8 cellular contexts compared by ENCODE assay signal in the genomic region with DNA sequence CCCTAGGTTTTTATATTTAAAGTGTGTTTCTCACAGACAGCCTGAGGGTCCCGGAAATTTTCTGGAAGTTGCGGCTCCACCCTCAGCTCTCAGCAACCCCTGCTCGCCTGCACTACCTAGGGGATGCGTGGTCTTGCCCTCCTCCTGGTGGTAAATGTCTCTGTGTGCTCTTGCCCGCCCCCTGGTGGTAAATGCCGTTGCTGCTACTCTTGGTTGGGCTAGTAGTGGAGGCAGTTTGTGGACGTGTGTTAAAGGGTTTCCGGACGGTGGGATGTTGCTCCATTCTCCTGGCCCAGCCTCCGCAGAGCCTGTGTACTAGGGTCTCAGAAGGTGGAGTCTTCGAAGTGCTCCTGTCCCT. TPM values are rescaled to one million over a fixed set of nuclear protein-coding genes. Genes with fewer than 3 reads are reported as not detected.
A peak's percentile ranks its signal among the peaks of the same experiment; 100 is the strongest.
DNase-seq lines count a peak whose midpoint lies in the region; ATAC-seq, FAIRE-seq and TF ChIP-seq lines count a peak whose summit lies in the region.

No MANE protein-coding gene starts in this region.

- peak overlapping the region; percentile 37 to 82 for H3K18ac ChIP-seq in mesenchymal stem cell (ENCODE audit: low read depth in 1 of 2, low read length in 2 of 2)

- no peaks in the 10 kb centered on the region for H3K36me3 Mint-ChIP-seq in activated CD8-positive, alpha-beta T cell treated with anti-CD3 and anti-CD28 coated beads for 36 hours (ENCODE audit: low read depth)

- no peaks in the 10 kb centered on the region for H3K79me1 ChIP-seq in mesenchymal stem cell (replicated peaks; ENCODE audit: low read length, poor library complexity, severe bottlenecking)

- H3K27me3 ChIP-seq in mesenchymal stem cell (ENCODE audit: control insufficient read depth in 1 of 2, insufficient read depth in 1 of 2, low read length in 2 of 2): no peaks in the 10 kb centered on the region

- FAIRE-seq in GM12892 (lab: Jason Lieb, UNC): peak; percentile 92

- peaks cover 30% of the 10 kb centered on the region for H3K4me1 Mint-ChIP-seq in activated CD8-positive, alpha-beta T cell treated with anti-CD3 and anti-CD28 coated beads for 36 hours (ENCODE audit: low read depth)

- peak; percentile 70 for ATAC-seq in HG03354 (IDR thresholded peaks at IDR 0.05; ENCODE audit: poor library complexity, severe bottlenecking, unreplicated experiment)
- ATAC-seq in activated CD8-positive, alpha-beta T cell treated with anti-CD3 and anti-CD28 coated beads for 36 hours: peak; percentile 89
- no peak for ATAC-seq in HG02623 (IDR thresholded peaks at IDR 0.05; ENCODE audit: unreplicated experiment)

- H4K8ac ChIP-seq in mesenchymal stem cell (ENCODE audit: low read length): peak overlapping the region; percentile 24

- peak overlapping the region; percentile 3 for H3K27ac ChIP-seq in mesenchymal stem cell (ENCODE audit: low read length, poor library complexity, severe bottlenecking)

- peak overlapping the region in 1 of 2 experiments; percentile 87 for H2BK12ac ChIP-seq in mesenchymal stem cell (ENCODE audit: low read length in 2 of 2)

- no peak overlapping the region for H2AK5ac ChIP-seq in mesenchymal stem cell (ENCODE audit: low read length, severe bottlenecking)

- no peaks in the 10 kb centered on the region for H3K9me3 ChIP-seq in mesenchymal stem cell (ENCODE audit: control insufficient read depth, low read length)

- H2BK15ac ChIP-seq in mesenchymal stem cell (ENCODE audit: low read depth, poor library complexity, severe bottlenecking): peak overlapping the region; percentile 19

- peak overlapping the region; percentile 91 for H3K27ac Mint-ChIP-seq in activated CD8-positive, alpha-beta T cell treated with anti-CD3 and anti-CD28 coated beads for 36 hours

- 17% methylated on average over 11 of the region's 11 CpGs for WGBS in mesenchymal stem cell

- H3K4ac ChIP-seq in mesenchymal stem cell (ENCODE audit: low read depth in 1 of 2, low read length in 2 of 2): peak overlapping the region in 1 of 2 experiments; percentile 22

- peak overlapping the region; percentile 8 for H4K91ac ChIP-seq in mesenchymal stem cell (ENCODE audit: low read length)

- no peak for TF ChIP-seq POLR2A in GM12892 (IDR thresholded peaks at IDR 0.05; ENCODE audit: low read depth, low read length)

- peak overlapping the region in 1 of 2 experiments; percentile 45 for H3K4me3 ChIP-seq in mesenchymal stem cell (ENCODE audit: insufficient read depth in 1 of 2, low read depth in 1 of 2, low read length in 2 of 2)

- peak overlapping the region; percentile 26 for H3K9ac ChIP-seq in mesenchymal stem cell (ENCODE audit: low read length)

- peaks cover 10% of the 10 kb centered on the region for H3K4me1 ChIP-seq in mesenchymal stem cell (ENCODE audit: control insufficient read depth, insufficient read depth, low read depth, low read length)

- H3K14ac ChIP-seq in mesenchymal stem cell (ENCODE audit: low read length in 2 of 2): no peak overlapping the region

- POLR2A ChIA-PET in activated CD8-positive, alpha-beta T cell treated with anti-CD3 and anti-CD28 coated beads for 36 hours (lab: Charles Lee): interaction anchor here (1.0 to 2.6 kb wide), 3 partner anchors 10 to 16 kb away, joined by 3 to 7 read pairs (median 4); no protein-coding TSS in a partner anchor

- H2BK5ac ChIP-seq in mesenchymal stem cell (ENCODE audit: low read depth, low read length, poor library complexity, severe bottlenecking): no peak overlapping the region

- H3K9me3 Mint-ChIP-seq in activated CD8-positive, alpha-beta T cell treated with anti-CD3 and anti-CD28 coated beads for 36 hours: no peaks in the 10 kb centered on the region

- H3K36me3 ChIP-seq in mesenchymal stem cell (ENCODE audit: control insufficient read depth in 1 of 2, insufficient read depth in 2 of 2, low read depth in 1 of 2, low read length in 2 of 2): no peaks in the 10 kb centered on the region

- H3K27me3 Mint-ChIP-seq in activated CD8-positive, alpha-beta T cell treated with anti-CD3 and anti-CD28 coated beads for 36 hours: no peaks in the 10 kb centered on the region

- no peak overlapping the region for H3K23ac ChIP-seq in mesenchymal stem cell (ENCODE audit: low read length in 2 of 2)

- H2AFZ ChIP-seq in mesenchymal stem cell (ENCODE audit: low read depth, low read length): peak overlapping the region; percentile 16

- peak overlapping the region; percentile 8 for H3K4me2 ChIP-seq in mesenchymal stem cell (ENCODE audit: low read length, poor library complexity, severe bottlenecking)

- CTCF ChIA-PET in activated CD8-positive, alpha-beta T cell treated with anti-CD3 and anti-CD28 coated beads for 36 hours (lab: Charles Lee): interaction anchor here (0.6 to 4.9 kb wide), 24 partner anchors 8 to 321 kb away, joined by 3 to 72 read pairs (median 4); a partner anchor contains a TSS

- intact Hi-C loops in activated CD8-positive, alpha-beta T cell treated with anti-CD3 and anti-CD28 coated beads for 36 hours (cut with micrococcal nuclease): loop anchor here (1.0 kb wide), 1 partner anchor 13 kb away; no protein-coding TSS in a partner anchor

- DNase-seq in GM12892 (ENCODE audit: insufficient read length): peak; percentile 65
- peak; percentile 89 for DNase-seq in NCI-H82 treated with DMSO at 0.1 percent for 48 hours (lab: John Stamatoyannopoulos, UW; ENCODE audit: unreplicated experiment)
- DNase-seq in activated CD8-positive, alpha-beta T cell treated with anti-CD3 and anti-CD28 coated beads for 36 hours: peak; percentile 96
- peak; percentile 81 for DNase-seq in effector CD8-positive, alpha-beta T cell (lab: John Stamatoyannopoulos, UW)
- peak; percentile 84 for DNase-seq in mesenchymal stem cell
- peak; percentile 73 to 74 for DNase-seq in stimulated activated CD8-positive, alpha-beta memory T cell treated with anti-CD3 and anti-CD28 coated beads, Interleukin-2, amount 100 ng/mL, for 1 hour (ENCODE audit: low read depth in 2 of 2)

- TF ChIP-seq CTCF in activated CD8-positive, alpha-beta T cell treated with anti-CD3 and anti-CD28 coated beads for 36 hours (IDR thresholded peaks at IDR 0.05): peak; percentile 95

- H2BK120ac ChIP-seq in mesenchymal stem cell (ENCODE audit: low read depth, low read length): no peak overlapping the region

- H3K4me3 Mint-ChIP-seq in activated CD8-positive, alpha-beta T cell treated with anti-CD3 and anti-CD28 coated beads for 36 hours: peak overlapping the region; percentile 71

RNA-seq across cellular contexts. Expression of a gene that starts 27.4 kb away (rescaled TPM):
- polyA plus RNA-seq in GM12892 (2012; ENCODE audit: missing spikeins): 5.9 TPM
- total RNA-seq in activated CD8-positive, alpha-beta T cell treated with anti-CD3 and anti-CD28 coated beads for 36 hours: 1 to 10 TPM; 5.2 to 6.5 TPM
- polyA plus RNA-seq in mesenchymal stem cell (2013, experiment 1 of 2): 7.8 TPM
- 8.5 TPM for polyA plus RNA-seq in mesenchymal stem cell (2013, experiment 2 of 2)

RNA-seq across cellular contexts. Expression of a gene that starts 29.8 kb away (rescaled TPM):
- polyA plus RNA-seq in GM12892 (2012; ENCODE audit: missing spikeins): 23.5 TPM
- 10 to 100 TPM; 48.8 to 49.6 TPM for total RNA-seq in activated CD8-positive, alpha-beta T cell treated with anti-CD3 and anti-CD28 coated beads for 36 hours
- polyA plus RNA-seq in mesenchymal stem cell (2013, experiment 1 of 2): 49.0 TPM
- 51.3 TPM for polyA plus RNA-seq in mesenchymal stem cell (2013, experiment 2 of 2)

RNA-seq across cellular contexts. Expression of a gene that starts 38.5 kb away (rescaled TPM):
- polyA plus RNA-seq in GM12892 (2012; ENCODE audit: missing spikeins): not detected
- total RNA-seq in activated CD8-positive, alpha-beta T cell treated with anti-CD3 and anti-CD28 coated beads for 36 hours: 1 to 10 TPM; 1.6 to 2.8 TPM
- 187 TPM for polyA plus RNA-seq in mesenchymal stem cell (2013, experiment 1 of 2)
- polyA plus RNA-seq in mesenchymal stem cell (2013, experiment 2 of 2): 181 TPM
